In the genomic region with DNA sequence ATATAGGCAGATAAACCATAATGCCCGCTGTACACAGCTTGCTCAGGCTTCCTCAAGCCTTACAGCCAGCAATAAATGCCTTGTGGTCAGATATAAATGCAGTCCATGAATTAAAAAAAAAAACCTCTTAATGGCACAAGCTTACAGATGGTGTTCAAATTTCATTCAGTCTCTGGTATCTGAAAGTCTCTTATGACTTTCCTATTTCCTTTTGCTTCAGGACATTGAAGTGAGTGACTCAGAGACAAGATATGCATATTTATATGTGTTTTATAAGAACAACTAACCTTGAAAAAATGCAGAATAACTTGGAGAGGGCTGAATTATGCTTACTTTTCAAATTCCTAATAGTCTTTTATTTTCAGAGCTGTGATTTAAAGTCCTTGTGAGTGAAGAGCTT, we compare ENCODE assay signal across 12 cellular contexts.
DNase-seq lines count a peak whose midpoint lies in the region; ATAC-seq and TF ChIP-seq lines count a peak whose summit lies in the region.
"Had no signal": no experiment of that assay in that cellular context is flagged by ENCODE, and none has a peak within 500 bp of the region (broad histone marks: within the 10 kb centered on the region; RNA-seq: fewer than 3 reads in every experiment).

No MANE protein-coding gene starts in this region.

- H4K20me1 ChIP-seq in osteoblast (ENCODE audit: insufficient read depth, low read length): no peaks in the 10 kb centered on the region

- H3K9me3 Mint-ChIP-seq in activated T-cell treated with anti-CD3 and anti-CD28 coated beads, Interleukin-2, amount 50 U/mL, for 4 hours: peaks cover 7% of the 10 kb centered on the region
- peaks cover 6 to 57% (median 28%) of the 10 kb centered on the region in 6 donors for H3K9me3 Mint-ChIP-seq in immature natural killer cell

- H3K4me3 Mint-ChIP-seq in activated T-cell treated with anti-CD3 and anti-CD28 coated beads, Interleukin-2, amount 50 U/mL, for 4 hours: no peak overlapping the region
- H3K4me3 Mint-ChIP-seq in immature natural killer cell: no peak overlapping the region

- no peak for ATAC-seq in activated T-cell treated with anti-CD3 and anti-CD28 coated beads, Interleukin-2, amount 50 U/mL, for 4 hours
- ATAC-seq in left lobe of liver: no peak
- ATAC-seq: left colon had no signal

- no peak overlapping the region for H2AFZ ChIP-seq in osteoblast (ENCODE audit: low read length)

- peak overlapping the region; percentile 48 for H3K4me2 ChIP-seq in osteoblast (ENCODE audit: insufficient read depth, low read length)

- TF ChIP-seq CTCF in epithelial cell of proximal tubule (conservative IDR thresholded peaks at IDR 0.05; ENCODE audit: low read depth, low read length) (no peak), osteoblast (IDR thresholded peaks at IDR 0.05; ENCODE audit: extremely low read depth, low read depth, low read length) (no peak)

- no peaks in the 10 kb centered on the region for H3K4me1 Mint-ChIP-seq in activated T-cell treated with anti-CD3 and anti-CD28 coated beads, Interleukin-2, amount 50 U/mL, for 4 hours (ENCODE audit: low read depth)
- H3K4me1 Mint-ChIP-seq in immature natural killer cell: no peaks in the 10 kb centered on the region

- H3K4me3 ChIP-seq in epithelial cell of proximal tubule (ENCODE audit: low read depth, low read length) (no peak overlapping the region), osteoblast (ENCODE audit: insufficient read depth, low read length) (no peak overlapping the region)

- peaks cover 3% of the 10 kb centered on the region for H3K9me3 ChIP-seq in osteoblast (ENCODE audit: low read depth, low read length)

- DNase-seq in GM04503 (ENCODE audit: low read depth): peak; percentile 31
- DNase-seq in RPMI7951 (ENCODE audit: low read depth): peak; percentile 86
- DNase-seq in epithelial cell of proximal tubule (ENCODE audit: low read depth): peak; percentile 46
- DNase-seq in osteoblast (ENCODE audit: insufficient read length, low spot score, missing footprints): peak; percentile 10
- no peak for DNase-seq in activated T-cell treated with anti-CD3 and anti-CD28 coated beads, Interleukin-2, amount 50 U/mL, for 4 hours
- DNase-seq in C1 segment of cervical spinal cord (lab: John Stamatoyannopoulos, UW): no peak
- no peak for DNase-seq in immature natural killer cell
- DNase-seq in left lobe of liver (ENCODE audit: low spot score): no peak
- DNase-seq: activated naive CD4-positive, alpha-beta T cell; effector CD8-positive, alpha-beta T cell; KBM-7; left colon had no signal

- H3K4me1 ChIP-seq in osteoblast (ENCODE audit: insufficient read depth, low read length): peaks cover 18% of the 10 kb centered on the region

- H3K27me3 Mint-ChIP-seq in activated T-cell treated with anti-CD3 and anti-CD28 coated beads, Interleukin-2, amount 50 U/mL, for 4 hours (ENCODE audit: low read depth): no peaks in the 10 kb centered on the region
- peaks cover 0 to 1% (median 0%) of the 10 kb centered on the region in 3 donors for H3K27me3 Mint-ChIP-seq in immature natural killer cell (ENCODE audit: low read depth in 3 of 3)

- no peak overlapping the region for H3K27ac ChIP-seq in osteoblast (ENCODE audit: low read depth, low read length)

- H3K36me3 Mint-ChIP-seq in activated T-cell treated with anti-CD3 and anti-CD28 coated beads, Interleukin-2, amount 50 U/mL, for 4 hours (ENCODE audit: insufficient read depth): no peaks in the 10 kb centered on the region
- H3K36me3 Mint-ChIP-seq in immature natural killer cell: no peaks in the 10 kb centered on the region

- H3K27ac Mint-ChIP-seq in immature natural killer cell: no peak overlapping the region

- no peaks in the 10 kb centered on the region for H3K36me3 ChIP-seq in osteoblast (ENCODE audit: insufficient read depth, low read length)

- H3K79me2 ChIP-seq in osteoblast (ENCODE audit: insufficient read depth, low read length): no peaks in the 10 kb centered on the region

- H3K27me3 ChIP-seq in osteoblast (ENCODE audit: insufficient read depth, low read length): no peaks in the 10 kb centered on the region

Comparison
In these comparisons a context has a peak if more than half of its experiments do, and no peak if none do; other contexts are left out.
1. DNase-seq: peak in GM04503 (single experiment), RPMI7951 (single experiment), epithelial cell of proximal tubule (single experiment) and osteoblast (single experiment); none in activated T-cell treated with anti-CD3 and anti-CD28 coated beads, Interleukin-2, amount 50 U/mL, for 4 hours (single experiment), C1 segment of cervical spinal cord (0 of 14), immature natural killer cell (0 of 3) and left lobe of liver (single experiment).